ENCODE assay signal across 1 cellular context in the genomic region with DNA sequence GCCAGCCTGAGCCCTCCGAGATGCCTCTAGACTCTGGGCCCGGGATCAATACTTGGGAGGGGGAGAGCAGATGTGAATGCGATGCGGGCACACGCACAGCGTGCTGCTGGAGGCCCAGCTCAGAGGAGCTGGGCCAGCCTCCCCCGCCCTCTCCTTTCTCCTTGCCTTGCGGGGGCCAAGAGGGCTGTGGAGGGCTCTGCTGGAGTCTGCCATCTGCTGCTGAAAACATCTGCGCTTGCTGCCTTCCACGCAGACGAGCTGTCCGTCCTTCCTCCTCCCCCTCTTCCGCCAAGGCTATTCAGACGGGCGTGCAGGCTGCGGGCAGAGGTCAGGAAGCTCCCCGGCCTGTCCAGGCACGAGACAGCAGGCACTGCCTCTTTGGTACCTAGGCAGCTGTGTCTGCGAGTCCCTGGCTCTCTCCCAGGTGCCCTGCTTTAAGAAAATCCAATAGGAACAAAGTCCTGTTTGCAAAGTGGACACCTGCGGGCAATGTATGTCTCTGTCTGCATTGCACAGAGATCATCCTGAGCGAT.
TF ChIP-seq lines count a peak whose summit lies in the region.

No MANE protein-coding gene starts in this region.

TF ChIP-seq in HepG2, 621 proteins besides CTCF, POLR2A, EP300 and RAD21 (continued from another document and continues in another):
- TF ChIP-seq, protein P1, sequence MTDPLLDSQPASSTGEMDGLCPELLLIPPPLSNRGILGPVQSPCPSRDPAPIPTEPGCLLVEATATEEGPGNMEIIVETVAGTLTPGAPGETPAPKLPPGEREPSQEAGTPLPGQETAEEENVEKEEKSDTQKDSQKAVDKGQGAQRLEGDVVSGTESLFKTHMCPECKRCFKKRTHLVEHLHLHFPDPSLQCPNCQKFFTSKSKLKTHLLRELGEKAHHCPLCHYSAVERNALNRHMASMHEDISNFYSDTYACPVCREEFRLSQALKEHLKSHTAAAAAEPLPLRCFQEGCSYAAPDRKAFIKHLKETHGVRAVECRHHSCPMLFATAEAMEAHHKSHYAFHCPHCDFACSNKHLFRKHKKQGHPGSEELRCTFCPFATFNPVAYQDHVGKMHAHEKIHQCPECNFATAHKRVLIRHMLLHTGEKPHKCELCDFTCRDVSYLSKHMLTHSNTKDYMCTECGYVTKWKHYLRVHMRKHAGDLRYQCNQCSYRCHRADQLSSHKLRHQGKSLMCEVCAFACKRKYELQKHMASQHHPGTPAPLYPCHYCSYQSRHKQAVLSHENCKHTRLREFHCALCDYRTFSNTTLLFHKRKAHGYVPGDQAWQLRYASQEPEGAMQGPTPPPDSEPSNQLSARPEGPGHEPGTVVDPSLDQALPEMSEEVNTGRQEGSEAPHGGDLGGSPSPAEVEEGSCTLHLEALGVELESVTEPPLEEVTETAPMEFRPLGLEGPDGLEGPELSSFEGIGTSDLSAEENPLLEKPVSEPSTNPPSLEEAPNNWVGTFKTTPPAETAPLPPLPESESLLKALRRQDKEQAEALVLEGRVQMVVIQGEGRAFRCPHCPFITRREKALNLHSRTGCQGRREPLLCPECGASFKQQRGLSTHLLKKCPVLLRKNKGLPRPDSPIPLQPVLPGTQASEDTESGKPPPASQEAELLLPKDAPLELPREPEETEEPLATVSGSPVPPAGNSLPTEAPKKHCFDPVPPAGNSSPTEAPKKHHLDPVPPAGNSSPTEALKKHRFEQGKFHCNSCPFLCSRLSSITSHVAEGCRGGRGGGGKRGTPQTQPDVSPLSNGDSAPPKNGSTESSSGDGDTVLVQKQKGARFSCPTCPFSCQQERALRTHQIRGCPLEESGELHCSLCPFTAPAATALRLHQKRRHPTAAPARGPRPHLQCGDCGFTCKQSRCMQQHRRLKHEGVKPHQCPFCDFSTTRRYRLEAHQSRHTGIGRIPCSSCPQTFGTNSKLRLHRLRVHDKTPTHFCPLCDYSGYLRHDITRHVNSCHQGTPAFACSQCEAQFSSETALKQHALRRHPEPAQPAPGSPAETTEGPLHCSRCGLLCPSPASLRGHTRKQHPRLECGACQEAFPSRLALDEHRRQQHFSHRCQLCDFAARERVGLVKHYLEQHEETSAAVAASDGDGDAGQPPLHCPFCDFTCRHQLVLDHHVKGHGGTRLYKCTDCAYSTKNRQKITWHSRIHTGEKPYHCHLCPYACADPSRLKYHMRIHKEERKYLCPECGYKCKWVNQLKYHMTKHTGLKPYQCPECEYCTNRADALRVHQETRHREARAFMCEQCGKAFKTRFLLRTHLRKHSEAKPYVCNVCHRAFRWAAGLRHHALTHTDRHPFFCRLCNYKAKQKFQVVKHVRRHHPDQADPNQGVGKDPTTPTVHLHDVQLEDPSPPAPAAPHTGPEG (CRISPR knock-in tag; IDR thresholded peaks at IDR 0.05): no peak
- TF ChIP-seq, protein P2, sequence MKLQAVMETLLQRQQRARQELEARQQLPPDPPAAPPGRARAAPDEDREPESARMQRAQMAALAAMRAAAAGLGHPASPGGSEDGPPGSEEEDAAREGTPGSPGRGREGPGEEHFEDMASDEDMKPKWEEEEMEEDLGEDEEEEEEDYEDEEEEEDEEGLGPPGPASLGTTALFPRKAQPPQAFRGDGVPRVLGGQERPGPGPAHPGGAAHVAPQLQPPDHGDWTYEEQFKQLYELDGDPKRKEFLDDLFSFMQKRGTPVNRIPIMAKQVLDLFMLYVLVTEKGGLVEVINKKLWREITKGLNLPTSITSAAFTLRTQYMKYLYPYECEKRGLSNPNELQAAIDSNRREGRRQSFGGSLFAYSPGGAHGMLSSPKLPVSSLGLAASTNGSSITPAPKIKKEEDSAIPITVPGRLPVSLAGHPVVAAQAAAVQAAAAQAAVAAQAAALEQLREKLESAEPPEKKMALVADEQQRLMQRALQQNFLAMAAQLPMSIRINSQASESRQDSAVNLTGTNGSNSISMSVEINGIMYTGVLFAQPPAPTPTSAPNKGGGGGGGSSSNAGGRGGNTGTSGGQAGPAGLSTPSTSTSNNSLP (IDR thresholded peaks at IDR 0.05; ENCODE audit: low read depth, low read length): no peak
- TF ChIP-seq FOXM1 (CRISPR knock-in tag; IDR thresholded peaks at IDR 0.05): no peak
- TF ChIP-seq ZNF770 (CRISPR knock-in tag; IDR thresholded peaks at IDR 0.05): peak; percentile 39; the same call in 1 of the 2 replicates
- no peak for TF ChIP-seq CREB1 (IDR thresholded peaks at IDR 0.05)
- peak; percentile 17; the same call in 1 of the 2 replicates for TF ChIP-seq CREB1 (CRISPR knock-in tag; IDR thresholded peaks at IDR 0.05)
- TF ChIP-seq DNMT3B (CRISPR knock-in tag; conservative IDR thresholded peaks at IDR 0.05): no peak
- TF ChIP-seq, protein P3, sequence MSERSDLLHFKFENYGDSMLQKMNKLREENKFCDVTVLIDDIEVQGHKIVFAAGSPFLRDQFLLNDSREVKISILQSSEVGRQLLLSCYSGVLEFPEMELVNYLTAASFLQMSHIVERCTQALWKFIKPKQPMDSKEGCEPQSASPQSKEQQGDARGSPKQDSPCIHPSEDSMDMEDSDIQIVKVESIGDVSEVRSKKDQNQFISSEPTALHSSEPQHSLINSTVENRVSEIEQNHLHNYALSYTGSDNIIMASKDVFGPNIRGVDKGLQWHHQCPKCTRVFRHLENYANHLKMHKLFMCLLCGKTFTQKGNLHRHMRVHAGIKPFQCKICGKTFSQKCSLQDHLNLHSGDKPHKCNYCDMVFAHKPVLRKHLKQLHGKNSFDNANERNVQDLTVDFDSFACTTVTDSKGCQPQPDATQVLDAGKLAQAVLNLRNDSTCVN (CRISPR knock-in tag; IDR thresholded peaks at IDR 0.05; ENCODE audit: borderline replicate concordance): no peak
- TF ChIP-seq TAF1 (CRISPR knock-in tag; IDR thresholded peaks at IDR 0.05): no peak
- TF ChIP-seq CEBPG (CRISPR knock-in tag; IDR thresholded peaks at IDR 0.05): 0 out of 2 replicates have a peak, but pooled peaks have one; percentile 6
- no peak for TF ChIP-seq ZNF570 (CRISPR knock-in tag; IDR thresholded peaks at IDR 0.05; ENCODE audit: borderline replicate concordance)
- no peak for TF ChIP-seq ZBTB38 (CRISPR knock-in tag; IDR thresholded peaks at IDR 0.05)
- TF ChIP-seq TEAD3 (CRISPR knock-in tag; optimal IDR thresholded peaks at IDR 0.05; ENCODE audit: borderline replicate concordance): peak; percentile 20
- no peak for TF ChIP-seq TARDBP (CRISPR knock-in tag; IDR thresholded peaks at IDR 0.05)
- no peak for TF ChIP-seq FOXA3 (CRISPR knock-in tag; IDR thresholded peaks at IDR 0.05)
- TF ChIP-seq ZNF850 (CRISPR knock-in tag; conservative IDR thresholded peaks at IDR 0.05): no peak
- TF ChIP-seq HDAC2 (CRISPR knock-in tag; IDR thresholded peaks at IDR 0.05): peak; percentile 77
- TF ChIP-seq ZNF562 (CRISPR knock-in tag; IDR thresholded peaks at IDR 0.05; ENCODE audit: borderline replicate concordance): no peak
- no peak for TF ChIP-seq ZNF75D (CRISPR knock-in tag; IDR thresholded peaks at IDR 0.05; ENCODE audit: borderline replicate concordance)
- no peak for TF ChIP-seq TP53 (CRISPR knock-in tag; conservative IDR thresholded peaks at IDR 0.05)
- no peak for TF ChIP-seq ZFP62 (CRISPR knock-in tag; IDR thresholded peaks at IDR 0.05)
- TF ChIP-seq, protein P4, sequence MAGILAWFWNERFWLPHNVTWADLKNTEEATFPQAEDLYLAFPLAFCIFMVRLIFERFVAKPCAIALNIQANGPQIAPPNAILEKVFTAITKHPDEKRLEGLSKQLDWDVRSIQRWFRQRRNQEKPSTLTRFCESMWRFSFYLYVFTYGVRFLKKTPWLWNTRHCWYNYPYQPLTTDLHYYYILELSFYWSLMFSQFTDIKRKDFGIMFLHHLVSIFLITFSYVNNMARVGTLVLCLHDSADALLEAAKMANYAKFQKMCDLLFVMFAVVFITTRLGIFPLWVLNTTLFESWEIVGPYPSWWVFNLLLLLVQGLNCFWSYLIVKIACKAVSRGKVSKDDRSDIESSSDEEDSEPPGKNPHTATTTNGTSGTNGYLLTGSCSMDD (CRISPR knock-in tag; IDR thresholded peaks at IDR 0.05): no peak
- TF ChIP-seq TMF1 (CRISPR knock-in tag; IDR thresholded peaks at IDR 0.05; ENCODE audit: low read depth): no peak
- TF ChIP-seq ZNF44 (CRISPR knock-in tag; IDR thresholded peaks at IDR 0.05): no peak
- TF ChIP-seq MAFG (CRISPR knock-in tag; IDR thresholded peaks at IDR 0.05): no peak
- no peak for TF ChIP-seq ZFP36L1 (CRISPR knock-in tag; IDR thresholded peaks at IDR 0.05)
- TF ChIP-seq ZNF530 (CRISPR knock-in tag; IDR thresholded peaks at IDR 0.05; ENCODE audit: low read depth): no peak
- TF ChIP-seq, protein P5, sequence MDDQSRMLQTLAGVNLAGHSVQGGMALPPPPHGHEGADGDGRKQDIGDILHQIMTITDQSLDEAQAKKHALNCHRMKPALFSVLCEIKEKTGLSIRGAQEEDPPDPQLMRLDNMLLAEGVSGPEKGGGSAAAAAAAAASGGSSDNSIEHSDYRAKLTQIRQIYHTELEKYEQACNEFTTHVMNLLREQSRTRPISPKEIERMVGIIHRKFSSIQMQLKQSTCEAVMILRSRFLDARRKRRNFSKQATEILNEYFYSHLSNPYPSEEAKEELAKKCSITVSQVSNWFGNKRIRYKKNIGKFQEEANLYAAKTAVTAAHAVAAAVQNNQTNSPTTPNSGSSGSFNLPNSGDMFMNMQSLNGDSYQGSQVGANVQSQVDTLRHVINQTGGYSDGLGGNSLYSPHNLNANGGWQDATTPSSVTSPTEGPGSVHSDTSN (CRISPR knock-in tag; IDR thresholded peaks at IDR 0.05; ENCODE audit: borderline replicate concordance): no peak
- no peak for TF ChIP-seq FOSL1 (CRISPR knock-in tag; IDR thresholded peaks at IDR 0.05; ENCODE audit: borderline replicate concordance)
- no peak for TF ChIP-seq ZSCAN20 (CRISPR knock-in tag; IDR thresholded peaks at IDR 0.05; ENCODE audit: borderline replicate concordance)
- no peak for TF ChIP-seq GPN1 (CRISPR knock-in tag; IDR thresholded peaks at IDR 0.05; ENCODE audit: borderline replicate concordance)
- TF ChIP-seq ZNF766 (CRISPR knock-in tag; IDR thresholded peaks at IDR 0.05; ENCODE audit: borderline replicate concordance): no peak
- no peak for TF ChIP-seq ZNF773 (CRISPR knock-in tag; IDR thresholded peaks at IDR 0.05; ENCODE audit: borderline replicate concordance)
- no peak for TF ChIP-seq GTF2F1 (IDR thresholded peaks at IDR 0.05; ENCODE audit: low read length)
- no peak for TF ChIP-seq NR2F6 (IDR thresholded peaks at IDR 0.05)
- TF ChIP-seq NR2F6 (CRISPR knock-in tag; IDR thresholded peaks at IDR 0.05): peak; percentile 72
- TF ChIP-seq PAF1 (CRISPR knock-in tag; IDR thresholded peaks at IDR 0.05): no peak
- TF ChIP-seq ZNF792 (CRISPR knock-in tag; IDR thresholded peaks at IDR 0.05): no peak
- no peak for TF ChIP-seq GMEB2 (CRISPR knock-in tag; IDR thresholded peaks at IDR 0.05; ENCODE audit: low read depth)
- 0 out of 2 replicates have a peak, but pooled peaks have one; percentile 49 for TF ChIP-seq ZNF558 (CRISPR knock-in tag; IDR thresholded peaks at IDR 0.05; ENCODE audit: borderline replicate concordance)
- 0 out of 2 replicates have a peak, but pooled peaks have one; percentile 53 for TF ChIP-seq KMT2A (CRISPR knock-in tag; IDR thresholded peaks at IDR 0.05)
- no peak for TF ChIP-seq REXO4 (CRISPR knock-in tag; IDR thresholded peaks at IDR 0.05; ENCODE audit: borderline replicate concordance)
- TF ChIP-seq CEBPZ (IDR thresholded peaks at IDR 0.05; ENCODE audit: low read length): no peak
- no peak for TF ChIP-seq KDM2A (CRISPR knock-in tag; IDR thresholded peaks at IDR 0.05; ENCODE audit: borderline replicate concordance, low read depth)
- TF ChIP-seq TGIF2 (CRISPR knock-in tag; IDR thresholded peaks at IDR 0.05): no peak
